ENCODE assay signal across 18 cellular contexts in genomic region chr1:116997011-116997410, GRCh38. TPM values are rescaled to one million over a fixed set of nuclear protein-coding genes. Genes with fewer than 3 reads are reported as not detected.
DNase-seq lines count a peak whose midpoint lies in the region; TF ChIP-seq lines count a peak whose summit lies in the region.
"Had no signal": no experiment of that assay in that cellular context is flagged by ENCODE, and none has a peak within 500 bp of the region (broad histone marks: within the 10 kb centered on the region; RNA-seq: fewer than 3 reads in every experiment).

No MANE protein-coding gene starts in this region.

- POLR2A ChIA-PET in RWPE1 (lab: Yijun Ruan, JAX; ENCODE audit: low non-redundant PET): no interaction called here

- no peak for TF ChIP-seq POLR2A in uterus (IDR thresholded peaks at IDR 0.05)

- H3K4me1 Mint-ChIP-seq in nephron: peaks cover 8% of the 10 kb centered on the region
- H3K4me1 Mint-ChIP-seq in neural progenitor cell: no peaks in the 10 kb centered on the region

- no peaks in the 10 kb centered on the region for H3K79me2 ChIP-seq in neural progenitor cell (ENCODE audit: low read depth)

- H3K4me3 ChIP-seq in epithelial cell of esophagus (ENCODE audit: low read length): no peak overlapping the region
- H3K4me3 ChIP-seq in uterus: no peak overlapping the region
- H3K4me3 ChIP-seq in neural progenitor cell: no peak overlapping the region

- intact Hi-C loops in uterus (cut with DNase I; ENCODE audit: low total_unique reads): no loop called here

- CTCF ChIA-PET in RWPE1 (lab: Yijun Ruan, JAX): interaction anchor here (0.6 kb wide), 1 partner anchor 12 kb away, joined by 5 read pairs; no protein-coding TSS in a partner anchor

- no peaks in the 10 kb centered on the region for H3K27me3 ChIP-seq in uterus
- no peaks in the 10 kb centered on the region for H3K27me3 ChIP-seq in neural progenitor cell

- no peaks in the 10 kb centered on the region for H3F3A ChIP-seq in neural progenitor cell (ENCODE audit: low read depth)

- H3K27ac ChIP-seq in RWPE1 (no peak overlapping the region), uterus (no peak overlapping the region), neural progenitor cell (no peak overlapping the region)

- in situ Hi-C loops in Caki2 (cut with HindIII; ENCODE audit: low pct_unique_long_range_greater_than_20kb, low sequenced_read_pairs): no loop called here

- H3K36me3 ChIP-seq in uterus: no peaks in the 10 kb centered on the region
- no peaks in the 10 kb centered on the region for H3K36me3 ChIP-seq in neural progenitor cell

- H3K4me1 ChIP-seq in uterus (peaks cover 0 to 3% of the 10 kb centered on the region in 2 donors), neural progenitor cell (no peaks in the 10 kb centered on the region)

- no peaks in the 10 kb centered on the region for H4K20me1 ChIP-seq in neural progenitor cell (ENCODE audit: low read depth)

- DNase-seq in Caki2 (ENCODE audit: low read depth) (peak; percentile 9), RWPE1 (ENCODE audit: low spot score) (peak; percentile 26), epithelial cell of esophagus (ENCODE audit: low read depth) (peak; percentile 51), uterus (no peak), neural progenitor cell (ENCODE audit: low spot score) (no peak)
- DNase-seq in effector CD4-positive, alpha-beta T cell: no peak
- no peak for DNase-seq in activated CD4-positive, alpha-beta T cell treated with anti-CD3 and anti-CD28 coated beads, Interleukin-2, amount 50 U/mL, for 4 hours
- DNase-seq: caudate nucleus; CD4-positive, alpha-beta T cell; endodermal cell; IMR-90; NCI-H1694 treated with DMSO at 0.1 percent for 48 hours; NCI-H2227 treated with DMSO at 0.1 percent for 48 hours; NCI-H82; retina; stimulated activated CD4-positive, alpha-beta T cell treated with anti-CD3 and anti-CD28 coated beads, Interleukin-12 subunit alpha, Interleukin-12 subunit beta, amount 100 ng/mL, for 4 hours had no signal

- H3K9me3 ChIP-seq in uterus: no peaks in the 10 kb centered on the region
- no peaks in the 10 kb centered on the region for H3K9me3 ChIP-seq in neural progenitor cell (ENCODE audit: low read depth)

- H3K27me3 Mint-ChIP-seq in nephron (ENCODE audit: low read depth) (no peaks in the 10 kb centered on the region), neural progenitor cell (ENCODE audit: insufficient read depth, low read depth) (peaks cover 4% of the 10 kb centered on the region)
- H3K27me3 Mint-ChIP-seq: CD4-positive, alpha-beta T cell had no signal

- H3K4me2 ChIP-seq in neural progenitor cell: no peak overlapping the region

- TF ChIP-seq CTCF in RWPE1 (conservative IDR thresholded peaks at IDR 0.05; ENCODE audit: low read depth) (no peak), epithelial cell of esophagus (IDR thresholded peaks at IDR 0.05; ENCODE audit: insufficient read depth, low read depth, low read length, missing control alignments) (no peak), nephron (IDR thresholded peaks at IDR 0.05; ENCODE audit: unreplicated experiment in 3 of 3) (no peak), uterus (IDR thresholded peaks at IDR 0.05) (no peak), neural progenitor cell (IDR thresholded peaks at IDR 0.05) (no peak)

- H3K36me3 Mint-ChIP-seq in nephron (ENCODE audit: low read depth) (peaks cover 36% of the 10 kb centered on the region), neural progenitor cell (peaks cover 7% of the 10 kb centered on the region)

- no peak overlapping the region for H3K9ac ChIP-seq in neural progenitor cell

- H3K9me3 Mint-ChIP-seq in nephron (no peaks in the 10 kb centered on the region), neural progenitor cell (peaks cover 6% of the 10 kb centered on the region)
- H3K9me3 Mint-ChIP-seq: CD4-positive, alpha-beta T cell had no signal

- H3K4me3 Mint-ChIP-seq in nephron (no peak overlapping the region), neural progenitor cell (no peak overlapping the region)
- H3K4me3 Mint-ChIP-seq: CD4-positive, alpha-beta T cell; endodermal cell had no signal

- no peak overlapping the region for H2AFZ ChIP-seq in neural progenitor cell (replicated peaks)

- H3K27ac Mint-ChIP-seq in nephron (peak overlapping the region in 2 of 3 experiments; percentile 37 to 73), neural progenitor cell (no peak overlapping the region)
- H3K27ac Mint-ChIP-seq: activated naive CD4-positive, alpha-beta T cell treated with anti-CD3 and anti-CD28 coated beads, Interleukin-2, amount 50 U/mL, for 72 hours; CD4-positive, alpha-beta T cell; endodermal cell had no signal

RNA-seq across cellular contexts. Expression of gene CD101, which starts 4.5 kb away (rescaled TPM):
- 0.30 TPM in 1 of 2 replicates, not detected in the other for total RNA-seq in Caki2 (2014; rRNA removed; shearing (Covaris generic); ENCODE audit: low replicate concordance)
- total RNA-seq in uterus: 1 to 10 TPM in 3 of 4 donors, not detected in 1; 2.1 to 4.1 (median 2.6) TPM
- total RNA-seq in neural progenitor cell (ENCODE audit: low replicate concordance): 0.28 and 0.41 TPM in 2 replicates
- total RNA-seq: IMR-90 had no signal

Comparison
In these comparisons a context has a peak if more than half of its experiments do, and no peak if none do; other contexts are left out.
1. DNase-seq: peak in Caki2 (single experiment), RWPE1 (single experiment) and epithelial cell of esophagus (single experiment); none in uterus (0 of 2), effector CD4-positive, alpha-beta T cell (single experiment), neural progenitor cell (single experiment) and activated CD4-positive, alpha-beta T cell treated with anti-CD3 and anti-CD28 coated beads, Interleukin-2, amount 50 U/mL, for 4 hours (0 of 2).